In genomic region chr19:44800461-44800860, GRCh38 we compare ENCODE assay signal across 1 cellular context.
TF ChIP-seq lines count a peak whose summit lies in the region.

No MANE protein-coding gene starts in this region.

TF ChIP-seq in GM23338, 12 proteins besides CTCF, POLR2A, EP300 and RAD21 (continued from another document):
- TF ChIP-seq, protein P1, sequence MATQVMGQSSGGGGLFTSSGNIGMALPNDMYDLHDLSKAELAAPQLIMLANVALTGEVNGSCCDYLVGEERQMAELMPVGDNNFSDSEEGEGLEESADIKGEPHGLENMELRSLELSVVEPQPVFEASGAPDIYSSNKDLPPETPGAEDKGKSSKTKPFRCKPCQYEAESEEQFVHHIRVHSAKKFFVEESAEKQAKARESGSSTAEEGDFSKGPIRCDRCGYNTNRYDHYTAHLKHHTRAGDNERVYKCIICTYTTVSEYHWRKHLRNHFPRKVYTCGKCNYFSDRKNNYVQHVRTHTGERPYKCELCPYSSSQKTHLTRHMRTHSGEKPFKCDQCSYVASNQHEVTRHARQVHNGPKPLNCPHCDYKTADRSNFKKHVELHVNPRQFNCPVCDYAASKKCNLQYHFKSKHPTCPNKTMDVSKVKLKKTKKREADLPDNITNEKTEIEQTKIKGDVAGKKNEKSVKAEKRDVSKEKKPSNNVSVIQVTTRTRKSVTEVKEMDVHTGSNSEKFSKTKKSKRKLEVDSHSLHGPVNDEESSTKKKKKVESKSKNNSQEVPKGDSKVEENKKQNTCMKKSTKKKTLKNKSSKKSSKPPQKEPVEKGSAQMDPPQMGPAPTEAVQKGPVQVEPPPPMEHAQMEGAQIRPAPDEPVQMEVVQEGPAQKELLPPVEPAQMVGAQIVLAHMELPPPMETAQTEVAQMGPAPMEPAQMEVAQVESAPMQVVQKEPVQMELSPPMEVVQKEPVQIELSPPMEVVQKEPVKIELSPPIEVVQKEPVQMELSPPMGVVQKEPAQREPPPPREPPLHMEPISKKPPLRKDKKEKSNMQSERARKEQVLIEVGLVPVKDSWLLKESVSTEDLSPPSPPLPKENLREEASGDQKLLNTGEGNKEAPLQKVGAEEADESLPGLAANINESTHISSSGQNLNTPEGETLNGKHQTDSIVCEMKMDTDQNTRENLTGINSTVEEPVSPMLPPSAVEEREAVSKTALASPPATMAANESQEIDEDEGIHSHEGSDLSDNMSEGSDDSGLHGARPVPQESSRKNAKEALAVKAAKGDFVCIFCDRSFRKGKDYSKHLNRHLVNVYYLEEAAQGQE (IDR thresholded peaks at IDR 0.05; ENCODE audit: unreplicated experiment) = no peak
- TF ChIP-seq JUNB (IDR thresholded peaks at IDR 0.05; ENCODE audit: unreplicated experiment) (no peak), NANOG (IDR thresholded peaks at IDR 0.05; ENCODE audit: borderline replicate concordance) (no peak), EZH2phosphoT487 (IDR thresholded peaks at IDR 0.05; ENCODE audit: unreplicated experiment) (no peak), ZNF331 (CRISPR knock-in tag; IDR thresholded peaks at IDR 0.05; ENCODE audit: low read depth) (no peak), ETS1 (IDR thresholded peaks at IDR 0.05) (no peak), POLR2AphosphoS5 (IDR thresholded peaks at IDR 0.05; ENCODE audit: low read depth) (no peak)
TF ChIP-seq in GM23338: peak in this region for 0.
